Comparison of ENCODE assay signal across 29 cellular contexts in the genomic region with DNA sequence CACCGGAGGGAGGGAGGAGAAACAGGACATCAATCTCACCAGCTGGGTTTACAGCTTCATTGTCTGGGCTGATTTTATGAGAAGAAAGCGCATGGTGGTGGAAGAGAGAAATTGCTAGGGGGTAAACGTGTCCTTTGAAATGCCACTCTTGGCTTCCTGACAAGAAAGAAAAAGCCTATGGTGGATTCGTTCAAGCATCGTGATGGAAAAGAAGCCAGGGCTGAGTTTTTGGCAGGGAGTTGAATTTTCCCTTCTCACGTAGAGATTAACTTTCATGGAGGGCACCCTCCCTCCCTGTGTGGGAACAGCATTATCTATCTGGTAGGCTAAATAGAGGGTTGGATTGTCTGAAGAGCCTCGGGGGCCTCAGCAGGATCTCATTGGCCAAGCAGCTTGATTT.
"Had no signal": no experiment of that assay in that cellular context is flagged by ENCODE, and none has a peak within 500 bp of the region (broad histone marks: within the 10 kb centered on the region; RNA-seq: fewer than 3 reads in every experiment).

No MANE protein-coding gene starts in this region.

- ATAC-seq: activated naive CD8-positive, alpha-beta T cell treated with anti-CD3 and anti-CD28 coated beads, Interleukin-2, amount 50 U/mL, for 24 hours; pancreas; stimulated activated effector memory CD8-positive, alpha-beta T cell treated with anti-CD3 and anti-CD28 coated beads, Interleukin-12 subunit alpha, Interleukin-12 subunit beta, amount 100 ng/mL, for 72 hours had no signal

- H3K4me3 Mint-ChIP-seq: activated naive CD4-positive, alpha-beta T cell treated with anti-CD3 and anti-CD28 coated beads, Interleukin-2, amount 50 U/mL, for 24 hours; activated naive CD8-positive, alpha-beta T cell treated with anti-CD3 and anti-CD28 coated beads, Interleukin-2, amount 50 U/mL, for 24 hours; activated T-helper 1 cell treated with anti-CD3 and anti-CD28 coated beads, Interleukin-12 subunit alpha, Interleukin-12 subunit beta, Interleukin-2, Interleukin-4 antibody, amounts not matched to agents 30 ng/mL and 10 ng/mL and 1 ng/mL, durations not matched to agents 14 hours and 24 hours and 36 hours; nephron; stimulated activated effector memory CD8-positive, alpha-beta T cell treated with anti-CD3 and anti-CD28 coated beads, Interleukin-12 subunit alpha, Interleukin-12 subunit beta, amount 100 ng/mL, for 72 hours; stimulated activated naive CD8-positive, alpha-beta T cell treated with anti-CD3 and anti-CD28 coated beads, Interleukin-15, Interleukin-2, amounts not matched to agents 100 ng/mL and 50 ng/mL, for 24 hours; T-helper 1 cell treated with Interleukin-12 subunit alpha and Interleukin-12 subunit beta and Interleukin-4 antibody, amounts not matched to agents 30 μg/mL and 1 μg/mL, for 36 hours had no signal

- H3K27ac Mint-ChIP-seq: activated naive CD4-positive, alpha-beta T cell treated with anti-CD3 and anti-CD28 coated beads, Interleukin-2, amount 50 U/mL, for 24 hours; activated naive CD8-positive, alpha-beta T cell treated with anti-CD3 and anti-CD28 coated beads, Interleukin-2, amount 50 U/mL, for 24 hours; activated T-helper 1 cell treated with anti-CD3 and anti-CD28 coated beads, Interleukin-12 subunit alpha, Interleukin-12 subunit beta, Interleukin-2, Interleukin-4 antibody, amounts not matched to agents 30 ng/mL and 10 ng/mL and 1 ng/mL, durations not matched to agents 14 hours and 24 hours and 36 hours; nephron; stimulated activated effector memory CD8-positive, alpha-beta T cell treated with anti-CD3 and anti-CD28 coated beads, Interleukin-12 subunit alpha, Interleukin-12 subunit beta, amount 100 ng/mL, for 72 hours; stimulated activated naive CD8-positive, alpha-beta T cell treated with anti-CD3 and anti-CD28 coated beads, Interleukin-15, Interleukin-2, amounts not matched to agents 100 ng/mL and 50 ng/mL, for 24 hours; T-helper 1 cell treated with Interleukin-12 subunit alpha and Interleukin-12 subunit beta and Interleukin-4 antibody, amounts not matched to agents 30 μg/mL and 1 μg/mL, for 36 hours had no signal

- H3K27ac ChIP-seq: breast epithelium, heart left ventricle, pancreas, prostate gland, sigmoid colon, thoracic aorta, VCaP had no signal

- H3K9me3 Mint-ChIP-seq: activated naive CD4-positive, alpha-beta T cell treated with anti-CD3 and anti-CD28 coated beads, Interleukin-2, amount 50 U/mL, for 24 hours; activated T-helper 1 cell treated with anti-CD3 and anti-CD28 coated beads, Interleukin-12 subunit alpha, Interleukin-12 subunit beta, Interleukin-2, Interleukin-4 antibody, amounts not matched to agents 30 ng/mL and 10 ng/mL and 1 ng/mL, durations not matched to agents 14 hours and 24 hours and 36 hours had no signal

- H3K4me1 Mint-ChIP-seq: activated naive CD4-positive, alpha-beta T cell treated with anti-CD3 and anti-CD28 coated beads, Interleukin-2, amount 50 U/mL, for 24 hours; activated naive CD8-positive, alpha-beta T cell treated with anti-CD3 and anti-CD28 coated beads, Interleukin-2, amount 50 U/mL, for 24 hours; nephron; stimulated activated effector memory CD8-positive, alpha-beta T cell treated with anti-CD3 and anti-CD28 coated beads, Interleukin-12 subunit alpha, Interleukin-12 subunit beta, amount 100 ng/mL, for 72 hours had no signal

- H3K9me3 ChIP-seq: breast epithelium, pancreas, prostate gland, thoracic aorta had no signal

- H3K4me3 ChIP-seq: breast epithelium, heart left ventricle, pancreas, prostate gland, sigmoid colon, thoracic aorta had no signal

- DNase-seq: activated CD4-positive, alpha-beta T cell treated with anti-CD3 and anti-CD28 coated beads for 4 hours; activated CD4-positive, alpha-beta T cell treated with anti-CD3 and anti-CD28 coated beads, Interleukin-2, amount 50 U/mL, for 4 hours; activated CD8-positive, alpha-beta memory T cell treated with anti-CD3 and anti-CD28 coated beads, Interleukin-2, amount 50 U/mL, for 4 hours; activated gamma-delta T cell; activated naive CD8-positive, alpha-beta T cell treated with anti-CD3 and anti-CD28 coated beads, Interleukin-2, amount 50 U/mL, for 24 hours; activated T-cell treated with anti-CD3 and anti-CD28 coated beads, Interleukin-2, amount 50 U/mL, for 1 hour; amygdala; central memory CD4-positive, alpha-beta T cell; foreskin fibroblast; heart left ventricle; kidney glomerular epithelial cell; mammary epithelial cell; pancreas; retina; sigmoid colon; small intestine; stimulated activated CD4-positive, alpha-beta T cell treated with anti-CD3 and anti-CD28 coated beads, Interleukin-4, amount 100 ng/mL, for 24 hours; T-helper 9 cell; trophoblast cell had no signal

- H3K36me3 ChIP-seq: breast epithelium, heart left ventricle, pancreas, prostate gland, sigmoid colon, thoracic aorta had no signal

- H3K36me3 Mint-ChIP-seq: activated naive CD4-positive, alpha-beta T cell treated with anti-CD3 and anti-CD28 coated beads, Interleukin-2, amount 50 U/mL, for 24 hours; stimulated activated effector memory CD8-positive, alpha-beta T cell treated with anti-CD3 and anti-CD28 coated beads, Interleukin-12 subunit alpha, Interleukin-12 subunit beta, amount 100 ng/mL, for 72 hours had no signal

- H3K27me3 Mint-ChIP-seq: activated naive CD4-positive, alpha-beta T cell treated with anti-CD3 and anti-CD28 coated beads, Interleukin-2, amount 50 U/mL, for 24 hours; activated naive CD8-positive, alpha-beta T cell treated with anti-CD3 and anti-CD28 coated beads, Interleukin-2, amount 50 U/mL, for 24 hours had no signal
